9 cellular contexts compared by ENCODE assay signal in the genomic region with DNA sequence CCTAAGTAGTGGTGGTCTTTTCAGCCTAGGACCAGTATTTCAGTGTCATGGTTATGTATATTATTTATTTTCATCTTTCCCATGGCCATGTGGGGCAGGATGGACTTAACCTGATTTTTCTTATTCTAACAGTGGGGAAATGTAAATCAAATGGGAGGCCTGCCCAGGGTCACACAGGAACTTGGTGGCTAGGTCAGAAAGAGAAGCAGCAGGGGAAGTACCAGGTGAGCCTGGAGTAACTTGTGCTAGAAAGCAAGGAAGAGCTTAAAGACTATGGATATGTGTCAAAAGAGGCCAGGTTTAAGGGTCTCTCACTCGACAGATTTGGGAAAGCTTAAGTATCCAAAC. TPM values are rescaled to one million over a fixed set of nuclear protein-coding genes. Genes with fewer than 3 reads are reported as not detected.
DNase-seq lines count a peak whose midpoint lies in the region; ATAC-seq, FAIRE-seq and TF ChIP-seq lines count a peak whose summit lies in the region.
"Had no signal": no experiment of that assay in that cellular context is flagged by ENCODE, and none has a peak within 500 bp of the region (broad histone marks: within the 10 kb centered on the region; RNA-seq: fewer than 3 reads in every experiment).

No MANE protein-coding gene starts in this region.

- FAIRE-seq in kidney (lab: Jason Lieb, UNC) (no peak), frontal cortex (lab: Jason Lieb, UNC) (no peak)

- DNase-seq in CD8-positive, alpha-beta T cell = no peak
- no peak for DNase-seq in astrocyte of the spinal cord (ENCODE audit: low read depth, low spot score)
- no peak for DNase-seq in kidney
- no peak for DNase-seq in frontal cortex (ENCODE audit: low spot score in 2 of 2)
- DNase-seq in central memory CD4-positive, alpha-beta T cell = no peak
- DNase-seq in stimulated activated CD4-positive, alpha-beta T cell treated with anti-CD3 and anti-CD28 coated beads, Interleukin-4, amount 100 ng/mL, for 1 hour = no peak
- DNase-seq: sigmoid colon had no signal

- H3K27me3 Mint-ChIP-seq in CD8-positive, alpha-beta T cell (ENCODE audit: low read depth) = no peaks in the 10 kb centered on the region

- H3K27ac Mint-ChIP-seq in CD8-positive, alpha-beta T cell = peak overlapping the region; percentile 93

- H3K4me3 Mint-ChIP-seq in CD8-positive, alpha-beta T cell = peak overlapping the region; percentile 89

- H3K27me3 ChIP-seq in CD8-positive, alpha-beta T cell (ENCODE audit: insufficient read depth, low read length) = no peaks in the 10 kb centered on the region
- H3K27me3 ChIP-seq in muscle layer of duodenum (ENCODE audit: low read depth, low read length) = no peaks in the 10 kb centered on the region
- H3K27me3 ChIP-seq: sigmoid colon had no signal

- TF ChIP-seq CTCF in CD8-positive, alpha-beta T cell (IDR thresholded peaks at IDR 0.05) = no peak
- TF ChIP-seq CTCF in astrocyte of the spinal cord (IDR thresholded peaks at IDR 0.05; ENCODE audit: low read depth, low read length) (no peak), kidney (IDR thresholded peaks at IDR 0.05; ENCODE audit: borderline replicate concordance, extremely low read depth, insufficient read depth) (no peak)

- CTCF ChIA-PET in CD8-positive, alpha-beta T cell (lab: Charles Lee) = interaction anchor here (0.7 to 2.3 kb wide), 2 partner anchors 11 to 13 kb away, joined by 3 to 10 read pairs; no protein-coding TSS in a partner anchor

- in situ Hi-C loops in astrocyte of the spinal cord (cut with HindIII; ENCODE audit: low sequenced_read_pairs) = no loop called here

- intact Hi-C loops in CD8-positive, alpha-beta T cell (cut with DNase I, micrococcal nuclease) = loop anchor here (2.0 kb wide), 3 partner anchors 26 to 290 kb away; partner anchors contain the start of genes RLF (in 1 of the 2), ZFP69 (in 1 of the 2) and ZNF684 (in 1 of the 2)
- intact Hi-C loops in kidney (cut with DNase I) = no loop called here

- no peak overlapping the region for H3K9ac ChIP-seq in kidney (ENCODE audit: low read length in 2 of 2)

- POLR2A ChIA-PET in CD8-positive, alpha-beta T cell (lab: Charles Lee) = interaction anchor here (2.2 kb wide), 1 partner anchor 81 kb away, joined by 10 read pairs; the partner anchor contains the start of gene ZNF684

- peaks cover 36% of the 10 kb centered on the region for H3K9me3 Mint-ChIP-seq in CD8-positive, alpha-beta T cell

- H3K4me3 ChIP-seq in CD8-positive, alpha-beta T cell (ENCODE audit: low read depth, low read length) = peak overlapping the region; percentile 81
- H3K4me3 ChIP-seq in astrocyte of the spinal cord (ENCODE audit: low read depth, low read length) = peak overlapping the region; percentile 60
- H3K4me3 ChIP-seq in muscle layer of duodenum (ENCODE audit: low read depth in 1 of 2, low read length in 2 of 2) = peak overlapping the region; percentile 80 to 88
- H3K4me3 ChIP-seq in kidney (ENCODE audit: low read length in 2 of 2) = no peak overlapping the region

- H3K9me3 ChIP-seq in CD8-positive, alpha-beta T cell (ENCODE audit: low read length) = peaks cover 11% of the 10 kb centered on the region
- H3K9me3 ChIP-seq in muscle layer of duodenum (ENCODE audit: control insufficient read depth in 1 of 2, low read length in 2 of 2) (peaks cover 8 to 11% of the 10 kb centered on the region in 2 donors), kidney (ENCODE audit: control insufficient read depth in 1 of 2, low read length in 2 of 2) (no peaks in the 10 kb centered on the region)

- H3K4me1 ChIP-seq in CD8-positive, alpha-beta T cell (ENCODE audit: insufficient read depth, low read length) = peaks cover 18% of the 10 kb centered on the region
- H3K4me1 ChIP-seq in muscle layer of duodenum (ENCODE audit: control insufficient read depth in 1 of 2, insufficient read depth in 2 of 2, low read length in 2 of 2) = peaks cover 3 to 4% of the 10 kb centered on the region in 2 donors
- H3K4me1 ChIP-seq in kidney (ENCODE audit: control insufficient read depth in 1 of 2, insufficient read depth in 1 of 2, low read depth in 1 of 2, low read length in 2 of 2) = peaks cover 0 to 6% of the 10 kb centered on the region in 2 donors

- no peak for ATAC-seq in CD8-positive, alpha-beta T cell
- ATAC-seq in HG02973 (IDR thresholded peaks at IDR 0.05; ENCODE audit: unreplicated experiment) = peak; percentile 18

- H3K27ac ChIP-seq in CD8-positive, alpha-beta T cell (ENCODE audit: low read depth, low read length) = peak overlapping the region; percentile 28
- H3K27ac ChIP-seq in muscle layer of duodenum (ENCODE audit: low read length) = no peak overlapping the region
- no peak overlapping the region for H3K27ac ChIP-seq in kidney (ENCODE audit: low read depth in 2 of 2, low read length in 2 of 2)

- peaks cover 44% of the 10 kb centered on the region for H3K36me3 Mint-ChIP-seq in CD8-positive, alpha-beta T cell

- H3K4me1 Mint-ChIP-seq in CD8-positive, alpha-beta T cell (ENCODE audit: low read depth) = peaks cover 25% of the 10 kb centered on the region

- no peaks in the 10 kb centered on the region for H3K36me3 ChIP-seq in CD8-positive, alpha-beta T cell (ENCODE audit: insufficient read depth, low read length)
- H3K36me3 ChIP-seq in muscle layer of duodenum (ENCODE audit: control insufficient read depth in 1 of 2, insufficient read depth in 2 of 2, low read length in 2 of 2) = peaks cover 0 to 15% of the 10 kb centered on the region in 2 donors
- H3K36me3 ChIP-seq in kidney (ENCODE audit: control insufficient read depth in 1 of 2, insufficient read depth in 2 of 2, low read length in 2 of 2) = no peaks in the 10 kb centered on the region

RNA-seq across cellular contexts. Expression of gene ZFP69B, which starts 0.9 kb away (rescaled TPM):
- 1 to 10 TPM; 3.4 to 4.2 TPM for total RNA-seq in CD8-positive, alpha-beta T cell
- total RNA-seq in kidney (2.1 TPM), frontal cortex (11.8 TPM)
- 0.62 TPM for polyA plus RNA-seq in kidney (ENCODE audit: insufficient read depth, low read depth, low replicate concordance)

RNA-seq across cellular contexts. Expression of gene ZFP69, which starts 25.9 kb away (rescaled TPM):
- total RNA-seq in CD8-positive, alpha-beta T cell = under 1 TPM; 0.64 to 0.92 TPM
- total RNA-seq in kidney = 2.9 TPM
- polyA plus RNA-seq in kidney (ENCODE audit: insufficient read depth, low read depth, low replicate concordance) = 2.7 TPM
- 19.2 TPM for total RNA-seq in frontal cortex

RNA-seq across cellular contexts. Expression of gene EXO5, which starts 57.4 kb away (rescaled TPM):
- total RNA-seq in CD8-positive, alpha-beta T cell = 1 to 10 TPM; 6.7 to 7.6 TPM
- total RNA-seq in kidney (9.0 TPM), frontal cortex (28.5 TPM)
- polyA plus RNA-seq in kidney (ENCODE audit: insufficient read depth, low read depth, low replicate concordance) = 4.3 TPM

Comparison
In these comparisons a context has a peak if more than half of its experiments do, and no peak if none do; other contexts are left out.
1. H3K4me3 ChIP-seq: peak in CD8-positive, alpha-beta T cell (single experiment), astrocyte of the spinal cord (single experiment) and muscle layer of duodenum (2 of 2); none in kidney (0 of 2).